Comparison of ENCODE assay signal across 28 cellular contexts in genomic region chr11:115475564-115475963, GRCh38.
"Had no signal": no experiment of that assay in that cellular context is flagged by ENCODE, and none has a peak within 500 bp of the region (broad histone marks: within the 10 kb centered on the region; RNA-seq: fewer than 3 reads in every experiment).

No MANE protein-coding gene starts in this region.

- H3K9me3 ChIP-seq: ovary, psoas muscle, right lobe of liver, sigmoid colon, suprapubic skin, testis, tibial artery, transverse colon, upper lobe of right lung, uterus had no signal

- H3K27ac ChIP-seq: neural progenitor cell, ovary, parathyroid adenoma, psoas muscle, right lobe of liver, sigmoid colon, spleen, suprapubic skin, testis, tibial artery, transverse colon, upper lobe of right lung, uterus had no signal

- H3K9ac ChIP-seq: neural progenitor cell, parathyroid adenoma had no signal

- H3K4me2 ChIP-seq: neural progenitor cell had no signal

- H3K36me3 ChIP-seq: neural progenitor cell, ovary, right lobe of liver, sigmoid colon, spleen, suprapubic skin, tibial artery, transverse colon, upper lobe of right lung, uterus had no signal

- H3K4me1 ChIP-seq: parathyroid adenoma, psoas muscle, spleen, suprapubic skin, testis, tibial artery, transverse colon, uterus had no signal

- ATAC-seq: natural killer cell; psoas muscle; right cardiac atrium; stimulated activated memory B cell treated with anti-CD40 and anti-IgM and Interleukin-4, amounts not matched to agents 10 μg/mL and 1 μg/mL and 100 μg/mL, for 72 hours; stimulated activated naive CD8-positive, alpha-beta T cell treated with anti-CD3 and anti-CD28 coated beads, Interleukin-15, amount 100 ng/mL, for 72 hours; stimulated activated naive CD8-positive, alpha-beta T cell treated with anti-CD3 and anti-CD28 coated beads, Interleukin-15, Interleukin-2, amounts not matched to agents 100 U/mL and 50 U/mL, for 24 hours; upper lobe of right lung had no signal

- H2AFZ ChIP-seq: neural progenitor cell, parathyroid adenoma had no signal

- FAIRE-seq: small intestine had no signal

- H3K79me2 ChIP-seq: parathyroid adenoma had no signal

- H3K27me3 ChIP-seq: neural progenitor cell, ovary, right lobe of liver, sigmoid colon, spleen, suprapubic skin, testis, tibial artery, transverse colon, upper lobe of right lung, uterus had no signal

- H3K4me3 ChIP-seq: neural progenitor cell, ovary, psoas muscle, right lobe of liver, sigmoid colon, spleen, suprapubic skin, testis, tibial artery, transverse colon, upper lobe of right lung, uterus had no signal

- DNase-seq: natural killer cell; occipital lobe; ovary; posterior cingulate gyrus; psoas muscle; right cardiac atrium; right lobe of liver; sigmoid colon; small intestine; spleen; stimulated activated CD4-positive, alpha-beta T cell treated with anti-CD3 and anti-CD28 coated beads, Interleukin-12 subunit alpha, Interleukin-12 subunit beta, amount 100 ng/mL, for 4 hours; stimulated activated CD4-positive, alpha-beta T cell treated with anti-CD3 and anti-CD28 coated beads, Interleukin-1b, Interleukin-23, amount 100 ng/mL, for 48 hours; stimulated activated CD4-positive, alpha-beta T cell treated with anti-CD3 and anti-CD28 coated beads, Interleukin-4, amount 100 ng/mL, for 1 hour; stimulated activated CD4-positive, alpha-beta T cell treated with anti-CD3 and anti-CD28 coated beads, Interleukin-4, amount 100 ng/mL, for 4 hours; stimulated activated CD8-positive, alpha-beta memory T cell treated with anti-CD3 and anti-CD28 coated beads, Interleukin-4, amount 100 ng/mL, for 48 hours; stimulated activated naive CD4-positive, alpha-beta T cell; stimulated activated naive CD8-positive, alpha-beta T cell treated with anti-CD3 and anti-CD28 coated beads, Interleukin-15, amount 100 ng/mL, for 72 hours; stimulated activated naive CD8-positive, alpha-beta T cell treated with anti-CD3 and anti-CD28 coated beads, Interleukin-15, Interleukin-2, amounts not matched to agents 100 U/mL and 50 U/mL, for 24 hours; substantia nigra; testis; tibial artery; transverse colon; upper lobe of right lung; uterus had no signal
